ENCODE assay signal across 14 cellular contexts in the genomic region with DNA sequence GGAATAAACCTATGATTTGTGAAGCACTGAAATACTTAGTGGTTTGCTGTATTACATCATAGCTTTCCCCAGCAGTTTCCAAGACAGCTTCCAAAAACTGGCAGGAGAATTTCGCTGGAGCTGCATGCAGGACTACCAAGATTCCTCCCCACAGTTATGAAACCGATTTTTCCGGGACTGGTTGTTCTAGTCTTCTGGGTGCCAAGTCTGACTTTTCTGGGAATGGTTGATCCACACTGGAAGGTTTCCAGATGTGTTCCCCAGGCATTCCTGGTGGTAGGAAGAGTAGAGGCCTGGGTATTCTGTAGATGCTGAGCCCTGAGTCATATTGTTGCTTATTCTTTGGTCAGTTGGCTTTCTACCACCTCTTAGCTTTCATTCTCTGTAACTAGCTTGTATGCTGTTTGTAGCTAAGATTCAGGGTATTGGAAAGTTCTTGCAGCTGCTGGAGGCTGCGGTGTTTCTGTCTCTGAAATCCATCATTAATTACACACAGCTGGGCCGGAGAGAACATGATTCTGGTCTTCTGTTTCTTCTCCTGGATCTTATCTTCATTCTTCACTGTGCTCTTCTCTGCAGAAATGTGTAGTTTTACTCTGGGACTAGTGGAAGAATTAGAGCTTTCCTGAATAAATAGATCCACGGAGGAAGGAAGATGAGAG. TPM values are rescaled to one million over a fixed set of nuclear protein-coding genes. Genes with fewer than 3 reads are reported as not detected.
A peak's percentile ranks its signal among the peaks of the same experiment; 100 is the strongest.
DNase-seq lines count a peak whose midpoint lies in the region; ATAC-seq and TF ChIP-seq lines count a peak whose summit lies in the region.
"Had no signal": no experiment of that assay in that cellular context is flagged by ENCODE, and none has a peak within 500 bp of the region (broad histone marks: within the 10 kb centered on the region; RNA-seq: fewer than 3 reads in every experiment).

No MANE protein-coding gene starts in this region.

- intact Hi-C loops in PC-9 (cut with micrococcal nuclease; ENCODE audit: unreplicated experiment) = loop anchor here (5.0 to 10.0 kb wide), 2 partner anchors 36 to 354 kb away; a partner anchor contains a TSS

- H3K9me2 ChIP-seq in PC-9 (ENCODE audit: insufficient read depth) = no peaks in the 10 kb centered on the region

- H3K4me1 ChIP-seq in PC-9 (replicated peaks; ENCODE audit: insufficient read depth) (peaks cover 37% of the 10 kb centered on the region), BE2C (no peaks in the 10 kb centered on the region)
- H3K4me1 ChIP-seq: neural progenitor cell had no signal

- H3K36me3 ChIP-seq in PC-9 (ENCODE audit: low read depth) = peaks cover 28% of the 10 kb centered on the region
- H3K36me3 ChIP-seq in BE2C = no peaks in the 10 kb centered on the region
- H3K36me3 ChIP-seq: neural progenitor cell had no signal

- CTCF ChIA-PET in PC-9 (lab: Charles Lee) = no interaction called here

- ATAC-seq in HG03342 (IDR thresholded peaks at IDR 0.05; ENCODE audit: unreplicated experiment) = no peak

- H3K4me3 ChIP-seq in PC-9 = no peak overlapping the region
- H3K4me3 ChIP-seq in BE2C (ENCODE audit: low read depth, low read length) = no peak overlapping the region
- H3K4me3 ChIP-seq: neural progenitor cell, SK-N-MC had no signal

- peaks cover 75% of the 10 kb centered on the region for H3K79me2 ChIP-seq in PC-9 (ENCODE audit: low read depth)

- no TSS peak for BruUV-seq in PC-9 (replicated peaks; lab: Mats Ljungman, UMichigan)

- DNase-seq in PC-9 = no peak
- peak; percentile 98 for DNase-seq in fibroblast of gingiva (ENCODE audit: low read depth)
- DNase-seq in mucosa of gallbladder (ENCODE audit: low spot score) = peak; percentile 68
- DNase-seq in ureter (ENCODE audit: low spot score) = peak; percentile 62
- no peak for DNase-seq in BE2C
- DNase-seq in NCI-H82 (lab: John Stamatoyannopoulos, UW) = no peak
- DNase-seq in activated CD8-positive, alpha-beta memory T cell treated with anti-CD3 and anti-CD28 coated beads for 24 hours = no peak
- DNase-seq: activated CD4-positive, alpha-beta T cell treated with anti-CD3 and anti-CD28 coated beads, Interleukin-2, amount 50 U/mL, for 48 hours; amygdala; GDM1; glutamatergic neuron had no signal

- POLR2A ChIA-PET in PC-9 (lab: Charles Lee; ENCODE audit: unreplicated experiment) = interaction anchor here (0.7 kb wide), 1 partner anchor 20 kb away, joined by 4 read pairs; no protein-coding TSS in a partner anchor

- H2AFZ ChIP-seq in PC-9 = no peak overlapping the region
- H2AFZ ChIP-seq: neural progenitor cell had no signal

- no peak overlapping the region for H3K27ac ChIP-seq in PC-9
- H3K27ac ChIP-seq: neural progenitor cell, SK-N-MC had no signal

- TF ChIP-seq CTCF in PC-9 (conservative IDR thresholded peaks at IDR 0.05) (no peak), BE2C (IDR thresholded peaks at IDR 0.05; ENCODE audit: low read depth, low read length) (no peak)

- H3K27me3 ChIP-seq in PC-9 (ENCODE audit: insufficient read depth, low read depth) (no peaks in the 10 kb centered on the region), BE2C (no peaks in the 10 kb centered on the region)
- H3K27me3 ChIP-seq: neural progenitor cell had no signal

- H3K4me2 ChIP-seq in PC-9 = peak overlapping the region; percentile 16; the same call in 1 of the 2 replicates
- H3K4me2 ChIP-seq: neural progenitor cell had no signal

- peaks cover 25% of the 10 kb centered on the region for H3F3A ChIP-seq in PC-9 (ENCODE audit: insufficient read depth, low read depth)

- no peaks in the 10 kb centered on the region for H4K20me1 ChIP-seq in PC-9 (ENCODE audit: insufficient read depth)

- no peaks in the 10 kb centered on the region for H3K9me3 ChIP-seq in PC-9 (ENCODE audit: insufficient read depth, low read depth)
- no peaks in the 10 kb centered on the region for H3K9me3 ChIP-seq in BE2C

RNA-seq across cellular contexts. Expression of a gene that starts 6.3 kb away (rescaled TPM):
- total RNA-seq in PC-9 (2021) = 132 and 174 TPM in 2 replicates
- total RNA-seq in mucosa of gallbladder = 183 TPM
- 1.5 TPM for total RNA-seq in ureter
- 1.2 TPM for polyA plus RNA-seq in BE2C (2012; ENCODE audit: insufficient read depth, insufficient read length, low read depth)

RNA-seq across cellular contexts. Expression of a gene that starts 56.7 kb away (rescaled TPM):
- total RNA-seq in PC-9 (2021) = 7.6 and 9.2 TPM in 2 replicates
- total RNA-seq in mucosa of gallbladder = 17.5 TPM
- 18.9 TPM for total RNA-seq in ureter
- 30.1 TPM for polyA plus RNA-seq in BE2C (2012; ENCODE audit: insufficient read depth, insufficient read length, low read depth)

RNA-seq across cellular contexts. Expression of a gene that starts 56.8 kb away (rescaled TPM):
- total RNA-seq in PC-9 (2021) = 31.4 and 35.2 TPM in 2 replicates
- total RNA-seq in mucosa of gallbladder = 37.8 TPM
- total RNA-seq in ureter = 42.2 TPM
- 16.8 TPM for polyA plus RNA-seq in BE2C (2012; ENCODE audit: insufficient read depth, insufficient read length, low read depth)

Comparison
In these comparisons a context has a peak if more than half of its experiments do, and no peak if none do; other contexts are left out.
1. DNase-seq: peak in fibroblast of gingiva (single experiment), mucosa of gallbladder (single experiment) and ureter (single experiment); none in PC-9 (0 of 2), BE2C (single experiment), NCI-H82 (single experiment) and activated CD8-positive, alpha-beta memory T cell treated with anti-CD3 and anti-CD28 coated beads for 24 hours (single experiment).
2. RNA of a gene that starts 6.3 kb away (total RNA-seq): 183 TPM in mucosa of gallbladder (single experiment) and 132 to 174 TPM in PC-9; 1.5 TPM in ureter (single experiment); every median in the first group is over 10 times any median in the second.